Comparison of ENCODE assay signal across 7 cellular contexts in the genomic region with DNA sequence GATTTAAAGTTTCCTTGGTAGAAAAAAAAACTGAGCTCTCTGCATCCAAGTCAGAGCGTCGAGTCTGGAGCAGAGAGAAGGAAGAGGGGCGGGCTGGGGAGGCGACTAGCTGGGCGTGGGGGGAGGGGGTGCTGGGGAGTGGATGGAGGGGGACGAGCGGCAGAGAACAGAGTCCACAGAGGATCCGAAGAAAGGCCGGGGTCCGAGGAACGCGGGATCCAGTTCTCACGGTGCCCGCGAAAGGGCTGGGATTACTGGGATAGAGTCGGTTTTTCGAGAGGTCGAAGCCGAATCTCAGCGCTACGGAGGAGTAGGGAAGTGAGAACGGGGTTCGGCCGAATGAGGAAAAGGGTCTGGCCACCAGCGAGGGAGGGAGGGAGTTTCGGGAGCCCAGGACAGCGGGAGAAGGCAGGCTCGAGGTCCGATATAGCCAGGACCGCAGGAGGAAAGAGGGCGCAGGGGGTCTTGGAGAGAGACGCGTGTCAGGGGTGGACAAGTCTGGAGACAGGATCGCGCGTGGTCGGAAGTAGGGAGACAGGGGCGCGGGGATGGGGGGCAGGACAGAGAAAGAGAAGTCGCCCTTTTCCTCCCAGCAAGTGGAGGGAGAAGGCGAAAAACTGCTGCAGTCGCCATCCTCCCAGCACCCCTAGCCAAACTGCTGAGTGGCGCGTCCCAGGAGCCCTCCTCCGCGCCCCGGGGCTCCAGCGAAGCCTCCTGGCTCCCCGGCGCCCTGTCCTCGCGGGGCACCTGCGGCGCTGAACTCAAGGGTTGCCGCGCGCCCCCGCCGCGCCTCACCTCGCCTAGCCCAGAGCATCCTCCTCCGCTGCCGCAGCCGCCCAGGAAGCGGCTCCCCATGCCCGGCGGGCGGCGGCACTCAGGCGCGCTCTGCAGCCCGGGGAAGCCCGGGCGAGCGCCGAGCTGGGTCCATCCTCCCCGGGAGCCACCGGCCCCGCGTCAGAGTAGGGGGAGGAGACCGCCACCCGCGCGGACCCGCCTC. TPM values are rescaled to one million over a fixed set of nuclear protein-coding genes. Genes with fewer than 3 reads are reported as not detected.
A peak's percentile ranks its signal among the peaks of the same experiment; 100 is the strongest.
DNase-seq lines count a peak whose midpoint lies in the region; ATAC-seq and TF ChIP-seq lines count a peak whose summit lies in the region.

DAB1 (minus strand) TSS at position 926 of the 997 bp plus-strand sequence. CDS start 133,030 bp downstream, outside the sequence.

- intact Hi-C loops in left ventricle myocardium inferior (cut with micrococcal nuclease) = no loop called here
- intact Hi-C loops in sciatic nerve (cut with DNase I) = no loop called here

- peaks cover 11% of the 10 kb centered on the region for H3K27me3 ChIP-seq in H7 (ENCODE audit: control insufficient read depth, insufficient read depth, low read length)
- H3K27me3 ChIP-seq in left ventricle myocardium inferior (ENCODE audit: low read depth) = peaks cover 72% of the 10 kb centered on the region

- DNase-seq in H7 (peak; percentile 76), left ventricle myocardium inferior (no peak), sciatic nerve (ENCODE audit: low spot score) (peak; percentile 51), cerebellar nuclear complex (lab: John Stamatoyannopoulos, UW) (no peak)
- no peak for DNase-seq in effector CD8-positive, alpha-beta T cell (lab: John Stamatoyannopoulos, UW)

- TF ChIP-seq CTCF in VCaP (conservative IDR thresholded peaks at IDR 0.05) (no peak), left ventricle myocardium inferior (IDR thresholded peaks at IDR 0.05; ENCODE audit: borderline replicate concordance) (no peak)

- ATAC-seq in sciatic nerve (no peak), HG02981 (IDR thresholded peaks at IDR 0.05; ENCODE audit: unreplicated experiment) (no peak)

- H3K27ac ChIP-seq in VCaP (peak within 1 kb of the TSS; percentile 38; the same call in 1 of the 2 replicates), left ventricle myocardium inferior (replicated peaks) (peak within 1 kb of the TSS; percentile 54)

- peaks cover 30% of the 10 kb centered on the region for H3K4me1 ChIP-seq in left ventricle myocardium inferior

- no peaks in the 10 kb centered on the region for H3K9me3 ChIP-seq in left ventricle myocardium inferior (replicated peaks)

- no peaks in the 10 kb centered on the region for H3K36me3 ChIP-seq in H7 (replicated peaks; ENCODE audit: control insufficient read depth, insufficient read depth, low read length)
- H3K36me3 ChIP-seq in left ventricle myocardium inferior = no peaks in the 10 kb centered on the region

- H3K4me3 ChIP-seq in H7 (ENCODE audit: insufficient read depth, low read depth, low read length) (peak within 1 kb of the TSS; percentile 80), left ventricle myocardium inferior (peak within 1 kb of the TSS; percentile 71)

RNA-seq across cellular contexts. Expression of gene DAB1, which starts in this region (rescaled TPM):
- 14.3 and 16.4 TPM in 2 replicates for total RNA-seq in H7 (2014; rRNA removed; shearing (Covaris generic))
- 0.77 TPM for total RNA-seq in left ventricle myocardium inferior
- total RNA-seq in sciatic nerve = 10.5 TPM

Comparison
In these comparisons a context has a peak if more than half of its experiments do, and no peak if none do; other contexts are left out.
1. DNase-seq: peak in H7 (single experiment) and sciatic nerve (single experiment); none in left ventricle myocardium inferior (single experiment), cerebellar nuclear complex (0 of 2) and effector CD8-positive, alpha-beta T cell (single experiment).